8 cellular contexts compared by ENCODE assay signal in the genomic region with DNA sequence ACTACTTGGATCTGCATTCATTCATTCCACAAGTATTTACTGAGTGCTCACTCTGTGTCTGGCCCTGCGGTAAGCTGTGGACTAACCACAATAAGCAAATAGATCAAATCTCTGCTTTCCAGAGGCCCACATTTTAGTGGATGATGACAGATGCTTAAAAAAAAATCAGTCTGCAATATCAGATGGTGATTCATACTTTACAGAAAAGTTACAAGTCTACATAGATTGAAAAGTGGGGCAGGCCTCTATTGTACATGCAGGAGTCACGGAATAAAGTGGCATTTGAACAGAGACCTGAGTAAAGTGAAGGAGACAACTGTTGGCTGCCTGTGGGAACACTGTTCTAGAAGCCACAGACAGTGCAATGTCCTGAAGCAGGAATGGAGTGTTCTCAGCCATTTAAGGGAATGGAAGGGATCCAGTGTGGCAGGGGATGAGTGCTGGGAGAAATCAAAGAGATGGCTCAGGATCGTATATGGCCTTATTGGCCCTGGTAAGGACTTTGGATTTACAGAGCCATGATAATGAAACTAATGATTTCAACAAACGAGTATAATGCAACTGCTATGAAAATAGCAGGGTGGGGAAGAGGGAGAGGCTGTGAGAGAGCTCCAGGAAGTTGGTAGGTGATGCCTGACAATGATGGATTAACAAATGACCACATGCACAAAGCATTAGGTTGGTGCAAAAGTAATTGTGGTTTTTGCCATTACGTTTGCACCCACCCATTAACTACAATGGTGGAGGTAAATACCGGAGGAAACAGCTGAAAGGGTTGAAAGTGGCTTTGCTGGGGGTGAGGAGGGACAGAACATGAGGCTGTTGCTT. TPM values are rescaled to one million over a fixed set of nuclear protein-coding genes. Genes with fewer than 3 reads are reported as not detected.
DNase-seq lines count a peak whose midpoint lies in the region; ATAC-seq and TF ChIP-seq lines count a peak whose summit lies in the region.

No MANE protein-coding gene starts in this region.

- intact Hi-C loops in Right ventricle myocardium superior (cut with DNase I): no loop called here
- intact Hi-C loops in cardiac septum (cut with DNase I): no loop called here
- intact Hi-C loops in transverse colon (cut with DNase I; ENCODE audit: low total_unique reads): no loop called here

- peaks cover 0 to 1% (median 0%) of the 10 kb centered on the region in 3 donors for H3K36me3 ChIP-seq in Peyer's patch
- no peaks in the 10 kb centered on the region for H3K36me3 ChIP-seq in transverse colon

- peak; percentile 48 for ATAC-seq in Right ventricle myocardium superior (ENCODE audit: poor library complexity)
- ATAC-seq in GM21367 (IDR thresholded peaks at IDR 0.05; ENCODE audit: unreplicated experiment): no peak
- no peak for ATAC-seq in GM18907 (IDR thresholded peaks at IDR 0.05; ENCODE audit: unreplicated experiment)

- no peak overlapping the region for H3K4me3 ChIP-seq in Peyer's patch
- no peak overlapping the region for H3K4me3 ChIP-seq in transverse colon

- DNase-seq in Right ventricle myocardium superior (no peak), cardiac septum (ENCODE audit: low spot score) (no peak), Peyer's patch (no peak), fibroblast of gingiva (ENCODE audit: low read depth) (peak; percentile 75), transverse colon (peak; percentile 24)
- no peak for DNase-seq in activated CD8-positive, alpha-beta memory T cell treated with anti-CD3 and anti-CD28 coated beads, Interleukin-2, amount 50 U/mL, for 4 hours

- TF ChIP-seq CTCF in Peyer's patch (IDR thresholded peaks at IDR 0.05): no peak
- no peak for TF ChIP-seq CTCF in transverse colon (IDR thresholded peaks at IDR 0.05)

- H3K27ac ChIP-seq in Peyer's patch (peak overlapping the region in 3 of 4 donors; percentile 32 to 85 (median 78)), transverse colon (peak overlapping the region; percentile 63 to 70 (median 66))

- in situ Hi-C loops in transverse colon (cut with MboI; ENCODE audit: low pct_ligation_motif_present in 1 of 4, low pct_unique_long_range_greater_than_20kb in 1 of 4, low sequenced_read_pairs in 3 of 4): no loop called here

- TF ChIP-seq POLR2A in Peyer's patch (IDR thresholded peaks at IDR 0.05) (peak in 1 of 2 donors; percentile 39), transverse colon (IDR thresholded peaks at IDR 0.05) (no peak)

- H3K27me3 ChIP-seq in Peyer's patch: no peaks in the 10 kb centered on the region
- H3K27me3 ChIP-seq in transverse colon: no peaks in the 10 kb centered on the region

- WGBS in transverse colon (ENCODE audit: low coverage in 1 of 2), 2 donors: 35 to 49% methylated on average over 5 to 6 of the region's 6 CpGs

- TF ChIP-seq EP300 in transverse colon (IDR thresholded peaks at IDR 0.05; ENCODE audit: low read depth): no peak

- peaks cover 0 to 22% (median 5%) of the 10 kb centered on the region in 4 donors for H3K4me1 ChIP-seq in Peyer's patch
- peaks cover 0 to 32% (median 13%) of the 10 kb centered on the region in 4 donors for H3K4me1 ChIP-seq in transverse colon

- H3K9me3 ChIP-seq in Peyer's patch: no peaks in the 10 kb centered on the region
- no peaks in the 10 kb centered on the region for H3K9me3 ChIP-seq in transverse colon

RNA-seq across cellular contexts. Expression of gene TMEM45B, which starts 31.1 kb away (rescaled TPM):
- total RNA-seq in Right ventricle myocardium superior (not detected), cardiac septum (0.11 TPM), Peyer's patch (100 to 1,000 TPM in 3 of 4 donors, 1 to 10 TPM in 1; 1.7 to 318 (median 244) TPM), transverse colon (100 to 1,000 TPM in 3 of 4 donors, 10 to 100 TPM in 1; 42.2 to 336 (median 205) TPM)

RNA-seq across cellular contexts. Expression of gene NFRKB, which starts 48.7 kb away (rescaled TPM):
- 9.5 TPM for total RNA-seq in Right ventricle myocardium superior
- total RNA-seq in cardiac septum: 12.1 TPM
- total RNA-seq in Peyer's patch: 10 to 100 TPM; 46.9 to 54.8 (median 49.2) TPM
- 10 to 100 TPM; 28.7 to 79.2 (median 37.0) TPM for total RNA-seq in transverse colon

Comparison
In these comparisons a context has a peak if more than half of its experiments do, and no peak if none do; other contexts are left out.
1. DNase-seq: peak in fibroblast of gingiva (single experiment) and transverse colon (single experiment); none in Right ventricle myocardium superior (single experiment), cardiac septum (single experiment), Peyer's patch (0 of 3) and activated CD8-positive, alpha-beta memory T cell treated with anti-CD3 and anti-CD28 coated beads, Interleukin-2, amount 50 U/mL, for 4 hours (single experiment).